ENCODE assay signal across 10 cellular contexts in the genomic region with DNA sequence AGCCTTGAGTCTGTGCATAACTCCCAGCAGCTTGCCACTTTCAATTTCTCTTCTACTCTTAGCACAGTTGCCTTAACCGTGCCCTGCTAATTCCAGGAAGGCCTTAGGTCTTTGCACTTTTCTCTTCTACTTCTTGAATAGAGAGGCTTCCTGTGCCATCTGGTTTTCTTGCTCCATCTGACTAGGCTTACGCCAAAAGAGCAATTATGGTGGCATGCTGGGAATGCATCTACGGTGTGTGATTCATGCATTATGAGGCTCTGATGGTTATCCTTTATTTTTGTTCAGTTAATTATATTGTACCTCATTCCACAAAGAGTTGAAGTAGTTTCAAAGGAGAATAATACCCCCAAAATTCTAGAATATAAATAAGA. TPM values are rescaled to one million over a fixed set of nuclear protein-coding genes. Genes with fewer than 3 reads are reported as not detected.
DNase-seq lines count a peak whose midpoint lies in the region; TF ChIP-seq lines count a peak whose summit lies in the region.
"Had no signal": no experiment of that assay in that cellular context is flagged by ENCODE, and none has a peak within 500 bp of the region (broad histone marks: within the 10 kb centered on the region; RNA-seq: fewer than 3 reads in every experiment).

No MANE protein-coding gene starts in this region.

- no peaks in the 10 kb centered on the region for H3K9me3 Mint-ChIP-seq in endodermal cell
- H3K9me3 Mint-ChIP-seq: activated T-cell treated with anti-CD3 and anti-CD28 coated beads, Interleukin-2, amount 50 U/mL, for 4 hours had no signal

- peaks cover 9% of the 10 kb centered on the region for H3K36me3 Mint-ChIP-seq in endodermal cell (ENCODE audit: low read depth)

- peaks cover 25% of the 10 kb centered on the region for H3K4me1 Mint-ChIP-seq in endodermal cell

- TF ChIP-seq CTCF in endodermal cell (conservative IDR thresholded peaks at IDR 0.05): no peak

- H3K4me3 Mint-ChIP-seq in endodermal cell: no peak overlapping the region
- H3K4me3 Mint-ChIP-seq: activated T-cell treated with anti-CD3 and anti-CD28 coated beads, Interleukin-2, amount 50 U/mL, for 4 hours had no signal

- no peak overlapping the region for H3K9ac ChIP-seq in endodermal cell (ENCODE audit: extremely low read depth, low read length, poor library complexity, severe bottlenecking)

- H3K27me3 Mint-ChIP-seq in endodermal cell (ENCODE audit: insufficient read depth): no peaks in the 10 kb centered on the region

- H3K9me3 ChIP-seq in endodermal cell (ENCODE audit: control insufficient read depth, low read length): no peaks in the 10 kb centered on the region

- WGBS in endodermal cell (ENCODE audit: insufficient coverage in 1 of 2, insufficient read length in 1 of 2), 2 experiments: 80 to 98% methylated on average over 1 to 3 of the region's 3 CpGs

- DNase-seq in GM04503 (ENCODE audit: low read depth) (peak; percentile 78), M059J (ENCODE audit: low read depth) (peak; percentile 91), cerebellar cortex (ENCODE audit: low spot score) (peak; percentile 32), pons (ENCODE audit: low spot score) (peak; percentile 22), NCI-H1930 (lab: John Stamatoyannopoulos, UW) (no peak), endodermal cell (no peak), NCI-H2029 (lab: John Stamatoyannopoulos, UW) (no peak)
- DNase-seq: activated T-cell treated with anti-CD3 and anti-CD28 coated beads, Interleukin-2, amount 50 U/mL, for 4 hours; midbrain; stimulated activated CD4-positive, alpha-beta T cell treated with anti-CD3 and anti-CD28 coated beads, Interleukin-1b, Interleukin-23, amount 100 ng/mL, for 48 hours had no signal

- H3K27ac ChIP-seq in endodermal cell (ENCODE audit: low read depth, low read length): no peak overlapping the region

- no peak overlapping the region for H3K27ac Mint-ChIP-seq in endodermal cell

- H3K4me1 ChIP-seq in endodermal cell (ENCODE audit: control insufficient read depth, insufficient read depth, low read length): peaks cover 4% of the 10 kb centered on the region

- H3K27me3 ChIP-seq in endodermal cell (ENCODE audit: control insufficient read depth, insufficient read depth, low read length, poor library complexity, severe bottlenecking): no peaks in the 10 kb centered on the region

- H3K36me3 ChIP-seq in endodermal cell (ENCODE audit: control insufficient read depth, insufficient read depth, low read length): peaks cover 9% of the 10 kb centered on the region

- no peak overlapping the region for H3K4me3 ChIP-seq in endodermal cell (ENCODE audit: low read length)

RNA-seq across cellular contexts. Expression of a gene that starts 29.4 kb away (rescaled TPM):
- total RNA-seq in M059J (2014; rRNA removed; shearing (Covaris generic)): 8.4 and 19.4 TPM in 2 replicates
- 10 to 100 TPM; 13.2 to 13.4 TPM for total RNA-seq in endodermal cell
- 16.6 TPM for polyA plus RNA-seq in endodermal cell (2013, experiment 1 of 2)
- polyA plus RNA-seq in endodermal cell (2013, experiment 2 of 2): 12.8 TPM

Comparison
In these comparisons a context has a peak if more than half of its experiments do, and no peak if none do; other contexts are left out.
1. DNase-seq: peak in GM04503 (single experiment), M059J (single experiment), cerebellar cortex (single experiment) and pons (single experiment); none in NCI-H1930 (0 of 2), endodermal cell (single experiment) and NCI-H2029 (single experiment).